ENCODE assay signal across 18 cellular contexts in the genomic region with DNA sequence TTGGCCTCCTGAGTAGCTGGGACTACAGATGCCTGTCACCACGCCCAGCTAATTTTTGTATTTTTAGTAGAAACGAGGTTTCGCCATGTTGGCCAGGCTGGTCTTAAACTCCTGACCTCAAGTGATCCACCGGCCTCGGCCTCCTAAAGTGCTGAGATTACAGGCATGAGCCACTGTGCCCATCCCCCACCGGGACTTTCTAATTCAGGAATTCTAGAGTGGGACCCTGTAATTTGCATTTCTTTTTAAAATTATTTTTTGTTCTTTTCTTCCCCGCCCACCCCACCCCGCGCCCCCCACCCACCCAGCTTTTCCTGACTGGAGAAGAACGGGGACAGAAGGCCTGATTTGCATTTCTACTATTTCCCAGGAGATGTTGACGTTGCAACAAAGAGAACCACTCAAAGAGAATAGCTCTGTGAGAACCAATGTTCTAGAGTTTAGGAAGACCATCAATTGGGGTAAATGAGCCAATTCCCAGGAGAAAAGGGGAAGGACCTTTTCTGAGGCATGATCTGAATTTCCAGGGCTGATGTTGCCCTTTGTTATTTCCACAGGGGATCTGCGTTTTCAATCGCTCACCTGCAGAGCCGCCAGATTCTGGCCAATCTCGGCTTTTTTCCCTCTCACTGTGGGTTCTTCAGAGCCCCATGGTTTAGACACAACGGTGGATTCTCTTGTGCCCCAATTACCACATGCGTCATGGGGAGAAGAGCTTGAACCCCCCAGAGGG.
"Had no signal": no experiment of that assay in that cellular context is flagged by ENCODE, and none has a peak within 500 bp of the region (broad histone marks: within the 10 kb centered on the region; RNA-seq: fewer than 3 reads in every experiment).

No MANE protein-coding gene starts in this region.

- ATAC-seq: activated naive CD4-positive, alpha-beta T cell treated with anti-CD3 and anti-CD28 coated beads, Interleukin-2, amount 50 U/mL, for 72 hours; foreskin keratinocyte; left lobe of liver; lower lobe of right lung; sciatic nerve; stimulated activated memory B cell treated with anti-CD40 and anti-IgM and Interleukin-4, amounts not matched to agents 10 μg/mL and 1 μg/mL and 100 μg/mL, for 72 hours had no signal

- H3K36me3 ChIP-seq: lower lobe of right lung, stomach, suprapubic skin, transverse colon, uterus, WERI-Rb-1 had no signal

- H3K27ac ChIP-seq: foreskin keratinocyte, lower lobe of right lung, stomach, suprapubic skin, transverse colon, uterus, WERI-Rb-1 had no signal

- H3K4me3 ChIP-seq: lower lobe of right lung, smooth muscle cell, stomach, suprapubic skin, transverse colon, uterus had no signal

- H3K27me3 ChIP-seq: foreskin keratinocyte, suprapubic skin, transverse colon, uterus had no signal

- DNase-seq: activated T-cell treated with anti-CD3 and anti-CD28 coated beads, Interleukin-2, amount 50 U/mL, for 1 hour; aorta; dermis blood vessel endothelial cell; effector CD8-positive, alpha-beta T cell; foreskin keratinocyte; lower lobe of right lung; naive B cell; stimulated activated CD4-positive, alpha-beta T cell treated with anti-CD3 and anti-CD28 coated beads, Interleukin-15, amount 100 ng/mL, for 24 hours; stomach; transverse colon; uterus; WERI-Rb-1 had no signal

- H3K4me1 ChIP-seq: foreskin keratinocyte, lower lobe of right lung, stomach, suprapubic skin, transverse colon, uterus had no signal

- H3K9me3 ChIP-seq: lower lobe of right lung, stomach, suprapubic skin, transverse colon, uterus had no signal
